ENCODE assay signal across 21 cellular contexts in the genomic region with DNA sequence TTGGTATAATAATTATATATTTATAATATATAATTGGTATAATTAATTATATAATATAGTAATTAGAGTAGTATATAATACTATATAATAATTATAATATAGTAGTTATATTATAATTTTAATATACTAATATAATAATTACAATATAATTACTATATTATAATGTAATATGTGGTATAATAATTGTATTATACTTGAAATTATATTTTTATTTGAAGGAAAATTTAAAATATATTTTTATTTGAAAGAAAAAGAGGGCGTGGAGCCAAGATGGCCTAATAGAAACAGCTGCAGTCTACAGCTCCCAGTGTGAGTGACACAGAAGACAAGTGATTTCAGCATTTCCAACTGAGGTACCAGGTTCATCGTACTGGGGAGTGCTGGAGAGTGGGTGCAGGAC.
"Had no signal": no experiment of that assay in that cellular context is flagged by ENCODE, and none has a peak within 500 bp of the region (broad histone marks: within the 10 kb centered on the region; RNA-seq: fewer than 3 reads in every experiment).

No MANE protein-coding gene starts in this region.

- H3K27me3 Mint-ChIP-seq: naive B cell, progenitor cell of endocrine pancreas, type B pancreatic cell had no signal

- H3K4me3 Mint-ChIP-seq: naive B cell; nephron; stimulated activated effector memory CD8-positive, alpha-beta T cell treated with anti-CD3 and anti-CD28 coated beads, Interleukin-12 subunit alpha, Interleukin-12 subunit beta, amount 100 ng/mL, for 72 hours; type B pancreatic cell had no signal

- DNase-seq: dorsolateral prefrontal cortex; effector CD8-positive, alpha-beta T cell; foreskin melanocyte; heart left ventricle; hippocampal formation; kidney glomerular epithelial cell; mesendoderm; naive B cell; occipital lobe; pancreas; small intestine; stimulated activated CD4-positive, alpha-beta T cell treated with anti-CD3 and anti-CD28 coated beads, Interleukin-12 subunit alpha, Interleukin-12 subunit beta, amount 100 ng/mL, for 4 hours; stimulated activated CD4-positive, alpha-beta T cell treated with anti-CD3 and anti-CD28 coated beads, Interleukin-2, amount 100 ng/mL, for 48 hours; stimulated activated CD8-positive, alpha-beta memory T cell treated with anti-CD3 and anti-CD28 coated beads, Interleukin-4, amount 100 ng/mL, for 48 hours; stimulated activated naive CD8-positive, alpha-beta T cell treated with anti-CD3 and anti-CD28 coated beads, Interleukin-15, Interleukin-2, amounts not matched to agents 100 U/mL and 50 U/mL, for 24 hours; thyroid gland had no signal

- H3K4me1 Mint-ChIP-seq: naive B cell; nephron; stimulated activated effector memory CD8-positive, alpha-beta T cell treated with anti-CD3 and anti-CD28 coated beads, Interleukin-12 subunit alpha, Interleukin-12 subunit beta, amount 100 ng/mL, for 72 hours had no signal

- ATAC-seq: heart left ventricle; pancreas; right cardiac atrium; stimulated activated effector memory CD8-positive, alpha-beta T cell treated with anti-CD3 and anti-CD28 coated beads, Interleukin-12 subunit alpha, Interleukin-12 subunit beta, amount 100 ng/mL, for 72 hours; stimulated activated naive CD8-positive, alpha-beta T cell treated with anti-CD3 and anti-CD28 coated beads, Interleukin-15, Interleukin-2, amounts not matched to agents 100 U/mL and 50 U/mL, for 24 hours had no signal

- H3K36me3 Mint-ChIP-seq: naive B cell; stimulated activated effector memory CD8-positive, alpha-beta T cell treated with anti-CD3 and anti-CD28 coated beads, Interleukin-12 subunit alpha, Interleukin-12 subunit beta, amount 100 ng/mL, for 72 hours; type B pancreatic cell had no signal

- H3K27ac Mint-ChIP-seq: nephron; progenitor cell of endocrine pancreas; stimulated activated effector memory CD8-positive, alpha-beta T cell treated with anti-CD3 and anti-CD28 coated beads, Interleukin-12 subunit alpha, Interleukin-12 subunit beta, amount 100 ng/mL, for 72 hours; type B pancreatic cell had no signal
